8 cellular contexts compared by ENCODE assay signal in genomic region chr1:114715952-114716303, GRCh38. TPM values are rescaled to one million over a fixed set of nuclear protein-coding genes. Genes with fewer than 3 reads are reported as not detected.
A peak's percentile ranks its signal among the peaks of the same experiment; 100 is the strongest.
DNase-seq lines count a peak whose midpoint lies in the region; ATAC-seq lines count a peak whose summit lies in the region.

No MANE protein-coding gene starts in this region.

- H3K4ac ChIP-seq in neuronal stem cell (ENCODE audit: low read length), result no peak overlapping the region

- H2BK12ac ChIP-seq in neuronal stem cell (ENCODE audit: low read length), result no peak overlapping the region

- H3K4me3 ChIP-seq in endocrine pancreas (ENCODE audit: control insufficient read depth, insufficient read depth, low read length) (peak overlapping the region; percentile 93), neuronal stem cell (ENCODE audit: low read length in 2 of 2) (peak overlapping the region; percentile 69 to 93)

- no CpG with 5 or more reads among the region's 4 CpGs for WGBS in neuronal stem cell (ENCODE audit: extremely low coverage in 2 of 2, insufficient read length in 2 of 2, insufficient replicate concordance in 1 of 2), 2 donors

- no peak overlapping the region for H3K18ac ChIP-seq in neuronal stem cell (ENCODE audit: low read length)

- peak overlapping the region; percentile 76 for H3K4me2 ChIP-seq in neuronal stem cell (ENCODE audit: insufficient read depth, low read length, poor library complexity, severe bottlenecking)

- H2BK15ac ChIP-seq in neuronal stem cell (ENCODE audit: low read length), result no peak overlapping the region

- no peaks in the 10 kb centered on the region for H3K9me3 ChIP-seq in endocrine pancreas (ENCODE audit: control insufficient read depth, low read length)
- H3K9me3 ChIP-seq in neuronal stem cell (replicated peaks in 1 of 2; ENCODE audit: control insufficient read depth in 2 of 2, insufficient read depth in 1 of 2, low read depth in 1 of 2, low read length in 2 of 2), result no peaks in the 10 kb centered on the region

- H3K4me1 ChIP-seq in endocrine pancreas (ENCODE audit: control insufficient read depth, insufficient read depth, low read length), result no peaks in the 10 kb centered on the region
- peaks cover 0 to 7% of the 10 kb centered on the region in 2 donors for H3K4me1 ChIP-seq in neuronal stem cell (ENCODE audit: control insufficient read depth in 2 of 2, insufficient read depth in 1 of 2, low read depth in 1 of 2, low read length in 2 of 2)

- H3K9ac ChIP-seq in endocrine pancreas (ENCODE audit: control insufficient read depth, insufficient read depth, low read length) (peak overlapping the region; percentile 98), neuronal stem cell (ENCODE audit: low read depth, low read length, poor library complexity) (no peak overlapping the region)

- H3K27me3 ChIP-seq in endocrine pancreas (ENCODE audit: control insufficient read depth, insufficient read depth, low read length) (no peaks in the 10 kb centered on the region), neuronal stem cell (ENCODE audit: control insufficient read depth in 3 of 3, insufficient read depth in 3 of 3, low read depth in 1 of 3, low read length in 3 of 3) (no peaks in the 10 kb centered on the region)

- DNase-seq in NCI-H2227 treated with DMSO at 0.1 percent for 48 hours (lab: John Stamatoyannopoulos, UW), result peak; percentile 38
- DNase-seq in neuronal stem cell (ENCODE audit: low spot score), result no peak
- no peak for DNase-seq in SKM-1 treated with dmso at 0.1 percent for 144 hours (lab: John Stamatoyannopoulos, UW; ENCODE audit: unreplicated experiment)
- DNase-seq in NCI-H2029 treated with DMSO at 0.1 percent for 48 hours (lab: John Stamatoyannopoulos, UW), result no peak

- H3K79me1 ChIP-seq in neuronal stem cell (ENCODE audit: low read depth, low read length), result peaks cover 5% of the 10 kb centered on the region

- H4K91ac ChIP-seq in neuronal stem cell (ENCODE audit: low read depth, low read length, poor library complexity), result no peak overlapping the region

- H2AK5ac ChIP-seq in neuronal stem cell (ENCODE audit: low read depth, low read length), result no peak overlapping the region

- no peak overlapping the region for H4K8ac ChIP-seq in neuronal stem cell (ENCODE audit: low read depth, low read length)

- no peak overlapping the region for H2BK120ac ChIP-seq in neuronal stem cell (ENCODE audit: low read depth, low read length)

- peak; percentile 2 for ATAC-seq in GM18907 (IDR thresholded peaks at IDR 0.05; ENCODE audit: unreplicated experiment)
- no peak for ATAC-seq in GM19035 (IDR thresholded peaks at IDR 0.05; ENCODE audit: unreplicated experiment)
- no peak for ATAC-seq in GM19328 (IDR thresholded peaks at IDR 0.05; ENCODE audit: unreplicated experiment)

- no peak overlapping the region for H2BK5ac ChIP-seq in neuronal stem cell (ENCODE audit: low read length)

- H3K14ac ChIP-seq in neuronal stem cell (ENCODE audit: low read length), result no peak overlapping the region

- no peak overlapping the region for H3K27ac ChIP-seq in neuronal stem cell (replicated peaks; ENCODE audit: low read length)

- H3K36me3 ChIP-seq in endocrine pancreas (ENCODE audit: control insufficient read depth, insufficient read depth, low read length) (peaks cover 10% of the 10 kb centered on the region), neuronal stem cell (replicated peaks in 1 of 2; ENCODE audit: control insufficient read depth in 2 of 2, insufficient read depth in 2 of 2, low read length in 2 of 2) (peaks cover 22 to 90% of the 10 kb centered on the region in 2 donors)

- peak overlapping the region; percentile 80 for H2AFZ ChIP-seq in neuronal stem cell (ENCODE audit: low read length)

- H3K23ac ChIP-seq in neuronal stem cell (ENCODE audit: low read depth, low read length, poor library complexity), result no peak overlapping the region

RNA-seq across cellular contexts. Expression of gene NRAS, which starts 0.6 kb away (rescaled TPM):
- polyA plus RNA-seq in neuronal stem cell (2013, experiment 1 of 2), result 72.0 TPM
- 74.8 TPM for polyA plus RNA-seq in neuronal stem cell (2013, experiment 2 of 2)

RNA-seq across cellular contexts. Expression of gene AMPD1, which starts 20.6 kb away (rescaled TPM):
- not detected for polyA plus RNA-seq in neuronal stem cell (2013, experiment 1 of 2)
- not detected for polyA plus RNA-seq in neuronal stem cell (2013, experiment 2 of 2)

RNA-seq across cellular contexts. Expression of gene CSDE1, which starts 41.9 kb away (rescaled TPM):
- 534 TPM for polyA plus RNA-seq in neuronal stem cell (2013, experiment 1 of 2)
- 568 TPM for polyA plus RNA-seq in neuronal stem cell (2013, experiment 2 of 2)

RNA-seq across cellular contexts. Expression of gene DENND2C, which starts 46.1 kb away (rescaled TPM):
- 0.08 TPM for polyA plus RNA-seq in neuronal stem cell (2013, experiment 1 of 2)
- 0.12 TPM for polyA plus RNA-seq in neuronal stem cell (2013, experiment 2 of 2)
